Comparison of ENCODE assay signal across 28 cellular contexts in genomic region chr5:139022528-139022927, GRCh38.
DNase-seq lines count a peak whose midpoint lies in the region; ATAC-seq, FAIRE-seq and TF ChIP-seq lines count a peak whose summit lies in the region.
"Had no signal": no experiment of that assay in that cellular context is flagged by ENCODE, and none has a peak within 500 bp of the region (broad histone marks: within the 10 kb centered on the region; RNA-seq: fewer than 3 reads in every experiment).

No MANE protein-coding gene starts in this region.

- no peak overlapping the region for H4K8ac ChIP-seq in mesendoderm (ENCODE audit: low read depth, low read length)

- H3K27me3 ChIP-seq in testis (no peaks in the 10 kb centered on the region), mesendoderm (ENCODE audit: insufficient read depth, low read length, poor library complexity) (no peaks in the 10 kb centered on the region)
- H3K27me3 ChIP-seq: adrenal gland, brain microvascular endothelial cell, dorsolateral prefrontal cortex had no signal

- H3K4me2 ChIP-seq in mesendoderm (ENCODE audit: low read length), result no peak overlapping the region

- peak; percentile 40 for DNase-seq in astrocyte of the hippocampus (ENCODE audit: low read depth, low spot score)
- DNase-seq in fibroblast of the aortic adventitia (ENCODE audit: low read depth), result peak; percentile 10
- DNase-seq in posterior vena cava (ENCODE audit: low spot score), result peak; percentile 85
- DNase-seq in testis, result no peak
- no peak for DNase-seq in GM12892 (ENCODE audit: insufficient read length)
- DNase-seq in mesendoderm, result no peak
- DNase-seq: activated CD4-positive, alpha-beta memory T cell treated with anti-CD3 and anti-CD28 coated beads, Interleukin-2, amount 10 ng/mL, durations not matched to agents 7 days and 5 days; activated CD8-positive, alpha-beta memory T cell treated with anti-CD3 and anti-CD28 coated beads, Interleukin-2, amount 50 U/mL, for 48 hours; activated naive CD4-positive, alpha-beta T cell treated with anti-CD3 and anti-CD28 coated beads, Interleukin-2, amount 10 ng/mL, durations not matched to agents 7 days and 5 days; adrenal gland; AML-193; brain microvascular endothelial cell; CD4-positive, alpha-beta T cell; DMS79 treated with DMSO at 0.1 percent for 48 hours; dorsolateral prefrontal cortex; GF-D8; glutamatergic neuron; GOT3; KG1; NCI-H1930; NCI-H526 treated with DMSO at 0.1 percent for 48 hours; SHP77 treated with DMSO at 0.1 percent for 48 hours; stimulated activated naive B cell treated with anti-CD40 and anti-IgM and Interleukin-4, amounts not matched to agents 10 μg/mL and 1 μg/mL and 100 μg/mL, for 72 hours had no signal

- no peak overlapping the region for H3K23ac ChIP-seq in mesendoderm (ENCODE audit: low read length)

- H3K27ac ChIP-seq in C4-2B, result peak overlapping the region; percentile 13; the same call in 1 of the 2 replicates
- H3K27ac ChIP-seq in testis, result no peak overlapping the region
- no peak overlapping the region for H3K27ac ChIP-seq in mesendoderm (ENCODE audit: low read depth, low read length)
- H3K27ac ChIP-seq: adrenal gland, brain microvascular endothelial cell had no signal

- H4K5ac ChIP-seq in mesendoderm (ENCODE audit: low read length), result no peak overlapping the region

- H3K4me3 ChIP-seq in fibroblast of the aortic adventitia (ENCODE audit: low read depth, low read length) (no peak overlapping the region), testis (no peak overlapping the region), mesendoderm (ENCODE audit: low read length) (no peak overlapping the region)
- H3K4me3 ChIP-seq: adrenal gland, dorsolateral prefrontal cortex had no signal

- no peak overlapping the region for H2BK5ac ChIP-seq in mesendoderm (ENCODE audit: low read length)

- H2BK120ac ChIP-seq in mesendoderm (ENCODE audit: low read depth, low read length), result no peak overlapping the region

- TF ChIP-seq POLR2A in testis (IDR thresholded peaks at IDR 0.05) (no peak), GM12892 (IDR thresholded peaks at IDR 0.05; ENCODE audit: low read depth, low read length) (no peak)

- H3K79me1 ChIP-seq in mesendoderm (ENCODE audit: low read length), result no peaks in the 10 kb centered on the region

- H3K36me3 ChIP-seq in testis (ENCODE audit: low read depth, missing control alignments) (no peaks in the 10 kb centered on the region), mesendoderm (ENCODE audit: control insufficient read depth, insufficient read depth, low read length) (no peaks in the 10 kb centered on the region)

- no peak overlapping the region for H2AK5ac ChIP-seq in mesendoderm (ENCODE audit: low read length)

- H3K18ac ChIP-seq in mesendoderm (ENCODE audit: low read length), result no peak overlapping the region

- 93 to 95% methylated on average over 1 of the region's 1 CpG for WGBS in testis, 2 donors
- no CpG with 5 or more reads among the region's 1 CpG for WGBS in mesendoderm (ENCODE audit: extremely low coverage, insufficient coverage, low lambda C conversion rate)

- no peak overlapping the region for H2BK15ac ChIP-seq in mesendoderm (replicated peaks; ENCODE audit: low read depth)

- no peak for FAIRE-seq in GM12892 (lab: Jason Lieb, UNC)
- FAIRE-seq: A204.1 had no signal

- intact Hi-C loops in posterior vena cava (cut with DNase I) (no loop called here), testis (cut with DNase I; ENCODE audit: low total_unique reads) (no loop called here)

- no peaks in the 10 kb centered on the region for H3K9me3 ChIP-seq in testis
- H3K9me3 ChIP-seq: adrenal gland had no signal

- no peak for TF ChIP-seq CTCF in C4-2B (conservative IDR thresholded peaks at IDR 0.05)
- no peak for TF ChIP-seq CTCF in fibroblast of the aortic adventitia (IDR thresholded peaks at IDR 0.05; ENCODE audit: insufficient read depth, low read length)
- TF ChIP-seq CTCF in testis (IDR thresholded peaks at IDR 0.05), result no peak

- no peak overlapping the region for H3K9ac ChIP-seq in mesendoderm (ENCODE audit: low read length)

- ATAC-seq in GM18511 (IDR thresholded peaks at IDR 0.05; ENCODE audit: unreplicated experiment), result no peak
- ATAC-seq: natural killer cell treated with Interleukin-12 subunit alpha and Interleukin-12 subunit beta and Interleukin-15 and Interleukin-18, amount 100 ng/mL, for 72 hours; Panc1; stimulated activated naive B cell treated with anti-CD40 and anti-IgM and Interleukin-4, amounts not matched to agents 10 μg/mL and 1 μg/mL and 100 μg/mL, for 72 hours had no signal

- H3K4me1 ChIP-seq in testis (no peaks in the 10 kb centered on the region), mesendoderm (ENCODE audit: control insufficient read depth, low read depth, low read length) (no peaks in the 10 kb centered on the region)

- H3K79me2 ChIP-seq in mesendoderm (ENCODE audit: control insufficient read depth, insufficient read depth, low read length), result no peaks in the 10 kb centered on the region

- no peak overlapping the region for H3K4ac ChIP-seq in mesendoderm (ENCODE audit: low read depth, low read length)

- H3K56ac ChIP-seq in mesendoderm (ENCODE audit: low read length), result no peak overlapping the region

Comparison
In these comparisons a context has a peak if more than half of its experiments do, and no peak if none do; other contexts are left out.
1. DNase-seq: peak in astrocyte of the hippocampus (single experiment), fibroblast of the aortic adventitia (single experiment) and posterior vena cava (single experiment); none in testis (single experiment), GM12892 (single experiment) and mesendoderm (single experiment).